Comparison of ENCODE assay signal across 9 cellular contexts in genomic region chr1:37794372-37795339, GRCh38. TPM values are rescaled to one million over a fixed set of nuclear protein-coding genes. Genes with fewer than 3 reads are reported as not detected.
DNase-seq lines count a peak whose midpoint lies in the region; ATAC-seq and TF ChIP-seq lines count a peak whose summit lies in the region.
"Had no signal": no experiment of that assay in that cellular context is flagged by ENCODE, and none has a peak within 500 bp of the region (broad histone marks: within the 10 kb centered on the region; RNA-seq: fewer than 3 reads in every experiment).

No MANE protein-coding gene starts in this region.

- ATAC-seq in HG03342 (IDR thresholded peaks at IDR 0.05; ENCODE audit: unreplicated experiment) (peak; percentile 26), HG03139 (IDR thresholded peaks at IDR 0.05; ENCODE audit: unreplicated experiment) (no peak)
- peak; percentile 42 for ATAC-seq in activated T-helper 17 cell treated with anti-CD3 and anti-CD28 coated beads, Interleukin-2, amount 50 U/mL, for 72 hours (replicated peaks)

- H3K36me3 Mint-ChIP-seq in activated T-helper 17 cell treated with anti-CD3 and anti-CD28 coated beads, Interleukin-2, amount 50 U/mL, for 72 hours (ENCODE audit: low read depth) = peaks cover 9% of the 10 kb centered on the region

- no peak overlapping the region for H3K9ac ChIP-seq in liver (ENCODE audit: low read depth in 1 of 2, low read length in 2 of 2)

- no peaks in the 10 kb centered on the region for H3K9me3 Mint-ChIP-seq in activated T-helper 17 cell treated with anti-CD3 and anti-CD28 coated beads, Interleukin-2, amount 50 U/mL, for 72 hours

- no peak overlapping the region for H3K27ac Mint-ChIP-seq in activated T-helper 17 cell treated with anti-CD3 and anti-CD28 coated beads, Interleukin-2, amount 50 U/mL, for 72 hours

- H3K27me3 Mint-ChIP-seq in activated T-helper 17 cell treated with anti-CD3 and anti-CD28 coated beads, Interleukin-2, amount 50 U/mL, for 72 hours = peaks cover 18% of the 10 kb centered on the region

- H3K4me1 ChIP-seq in liver (ENCODE audit: control insufficient read depth in 4 of 4, insufficient read depth in 4 of 4, low read length in 3 of 4) = peaks cover 7 to 21% (median 9%) of the 10 kb centered on the region in 4 donors

- no peaks in the 10 kb centered on the region for H3K9me3 ChIP-seq in liver (ENCODE audit: control insufficient read depth in 4 of 4, low read length in 3 of 4)

- no peaks in the 10 kb centered on the region for H3K27me3 ChIP-seq in liver (ENCODE audit: control insufficient read depth in 4 of 4, insufficient read depth in 4 of 4, low read length in 3 of 4)

- H3K4me3 ChIP-seq in liver (ENCODE audit: low read depth in 1 of 3, low read length in 3 of 3) = peak overlapping the region in 2 of 3 donors; percentile 46 to 70

- no peak overlapping the region for H3K27ac ChIP-seq in liver (ENCODE audit: low read depth in 1 of 2, low read length in 2 of 2)

- 15% methylated on average over 59 of the region's 59 CpGs for WGBS in liver

- H3K4me1 Mint-ChIP-seq in activated T-helper 17 cell treated with anti-CD3 and anti-CD28 coated beads, Interleukin-2, amount 50 U/mL, for 72 hours = peaks cover 10% of the 10 kb centered on the region

- DNase-seq in NCI-H2171 treated with DMSO at 0.1 percent for 48 hours (lab: John Stamatoyannopoulos, UW) (peak; percentile 19), NCI-H2171 (lab: John Stamatoyannopoulos, UW) (no peak), GM03348 (ENCODE audit: low spot score) (no peak)
- DNase-seq in activated CD4-positive, alpha-beta T cell treated with anti-CD3 and anti-CD28 coated beads, Interleukin-2, amount 50 U/mL, for 4 hours = no peak

- no peak for TF ChIP-seq RAD21 in liver (IDR thresholded peaks at IDR 0.05)

- H3K36me3 ChIP-seq in liver (ENCODE audit: control insufficient read depth in 4 of 4, insufficient read depth in 3 of 4, low read depth in 1 of 4, low read length in 3 of 4) = peaks cover 0 to 9% (median 4%) of the 10 kb centered on the region in 4 donors

- peak overlapping the region; percentile 70 for H3K4me3 Mint-ChIP-seq in activated T-helper 17 cell treated with anti-CD3 and anti-CD28 coated beads, Interleukin-2, amount 50 U/mL, for 72 hours

- TF ChIP-seq CTCF in liver (IDR thresholded peaks at IDR 0.05; ENCODE audit: low read depth, low read length, missing input control) = no peak

TF ChIP-seq in liver, 16 proteins besides CTCF, POLR2A, EP300 and RAD21:
- TF ChIP-seq TAF1 (conservative IDR thresholded peaks at IDR 0.05) (no peak), SP1 (IDR thresholded peaks at IDR 0.05) (no peak), REST (IDR thresholded peaks at IDR 0.05) (no peak), NR2F2 (IDR thresholded peaks at IDR 0.05) (no peak), EGR1 (IDR thresholded peaks at IDR 0.05; ENCODE audit: low read depth in 2 of 2) (no peak), RXRA (IDR thresholded peaks at IDR 0.05) (no peak), YY1 (IDR thresholded peaks at IDR 0.05) (no peak), FOXA1 (IDR thresholded peaks at IDR 0.05) (no peak), HNF4A (conservative IDR thresholded peaks at IDR 0.05) (no peak)
TF ChIP-seq in liver: peak in this region for 0.

RNA-seq across cellular contexts. Expression of gene MANEAL, which starts 1.0 kb away (rescaled TPM):
- 1 to 10 TPM; 3.0 to 5.2 TPM for total RNA-seq in activated T-helper 17 cell treated with anti-CD3 and anti-CD28 coated beads, Interleukin-2, amount 50 U/mL, for 72 hours
- total RNA-seq in liver = 1 to 10 TPM; 1.0 to 1.8 TPM
- polyA plus RNA-seq in liver = 1 to 10 TPM in 1 of 2 donors, under 1 TPM in 1; 0.96 to 6.2 TPM

RNA-seq across cellular contexts. Expression of gene C1orf122, which starts 12.9 kb away (rescaled TPM):
- 10 to 100 TPM; 17.7 to 29.4 TPM for total RNA-seq in activated T-helper 17 cell treated with anti-CD3 and anti-CD28 coated beads, Interleukin-2, amount 50 U/mL, for 72 hours
- 10 to 100 TPM in 1 of 2 donors, 1 to 10 TPM in 1; 4.5 to 12.5 TPM for total RNA-seq in liver
- polyA plus RNA-seq in liver = 10 to 100 TPM; 24.0 to 45.1 TPM

RNA-seq across cellular contexts. Expression of gene YRDC, which starts 13.4 kb away (rescaled TPM):
- 10 to 100 TPM; 20.1 to 48.3 TPM for total RNA-seq in activated T-helper 17 cell treated with anti-CD3 and anti-CD28 coated beads, Interleukin-2, amount 50 U/mL, for 72 hours
- total RNA-seq in liver = 1 to 10 TPM; 9.3 to 9.4 TPM
- 1 to 10 TPM; 4.4 to 9.8 TPM for polyA plus RNA-seq in liver

RNA-seq across cellular contexts. Expression of gene EPHA10, which starts 29.7 kb away (rescaled TPM):
- total RNA-seq in activated T-helper 17 cell treated with anti-CD3 and anti-CD28 coated beads, Interleukin-2, amount 50 U/mL, for 72 hours = 1 to 10 TPM; 1.4 to 1.7 TPM
- under 1 TPM; under 0.01 to 0.09 TPM for total RNA-seq in liver
- polyA plus RNA-seq in liver = under 1 TPM in 1 of 2 donors, not detected in 1; 0.03 TPM
- total RNA-seq: Daoy had no signal
